ENCODE assay signal across 13 cellular contexts in genomic region chr14:60212503-60213371, GRCh38. TPM values are rescaled to one million over a fixed set of nuclear protein-coding genes. Genes with fewer than 3 reads are reported as not detected.
A peak's percentile ranks its signal among the peaks of the same experiment; 100 is the strongest.
DNase-seq lines count a peak whose midpoint lies in the region; ATAC-seq, FAIRE-seq and TF ChIP-seq lines count a peak whose summit lies in the region.
"Had no signal": no experiment of that assay in that cellular context is flagged by ENCODE, and none has a peak within 500 bp of the region (broad histone marks: within the 10 kb centered on the region; RNA-seq: fewer than 3 reads in every experiment).

No MANE protein-coding gene starts in this region.

- H3K4me3 ChIP-seq in small intestine (ENCODE audit: low read depth in 1 of 2, low read length in 2 of 2), result no peak overlapping the region

- peak; percentile 43 for DNase-seq in GM10266 (ENCODE audit: extremely low spot score)
- peak; percentile 7 for DNase-seq in GM19240 (ENCODE audit: insufficient read length, low spot score)
- DNase-seq in NK-92 treated with Interleukin-12 subunit alpha and Interleukin-12 subunit beta, amount 100 ng/mL, for 24 hours (lab: John Stamatoyannopoulos, UW), result no peak
- no peak for DNase-seq in islet precursor cell
- no peak for DNase-seq in effector CD4-positive, alpha-beta T cell
- no peak for DNase-seq in small intestine
- DNase-seq: activated gamma-delta T cell treated with Interleukin-2 at 50 U/mL for 16 hours, foreskin melanocyte, NCI-H1436 treated with DMSO at 0.1 percent for 48 hours had no signal

- peaks cover 3% of the 10 kb centered on the region in 2 donors for H3K4me1 ChIP-seq in small intestine (ENCODE audit: control insufficient read depth in 2 of 2, insufficient read depth in 1 of 2, low read depth in 1 of 2, low read length in 1 of 2)

- FAIRE-seq in small intestine (lab: Jason Lieb, UNC), result no peak
- FAIRE-seq: colon had no signal

- H3K36me3 ChIP-seq in small intestine (ENCODE audit: control insufficient read depth in 2 of 2, insufficient read depth in 2 of 2, low read length in 2 of 2), result no peaks in the 10 kb centered on the region

- no peak for TF ChIP-seq CTCF in GM10266 (IDR thresholded peaks at IDR 0.05; ENCODE audit: control insufficient read depth, insufficient read depth, low read depth, missing control alignments)

- WGBS in small intestine, 3 donors, result 83 to 94% (median 84%) methylated on average over 5 of the region's 5 CpGs

- ATAC-seq in HG02642 (IDR thresholded peaks at IDR 0.05; ENCODE audit: poor library complexity, unreplicated experiment) (peak; percentile 91), HG03439 (IDR thresholded peaks at IDR 0.05; ENCODE audit: unreplicated experiment) (peak; percentile 91)
- ATAC-seq: Panc1 had no signal

- H3K9me3 ChIP-seq in small intestine (ENCODE audit: control insufficient read depth, low read depth), result no peaks in the 10 kb centered on the region

- H3K27ac ChIP-seq in small intestine (ENCODE audit: low read depth in 1 of 2, low read length in 1 of 2), result no peak overlapping the region

- no peaks in the 10 kb centered on the region for H3K27me3 ChIP-seq in small intestine (ENCODE audit: control insufficient read depth in 2 of 2, insufficient read depth in 2 of 2, low read length in 2 of 2)

RNA-seq across cellular contexts. Expression of gene PPM1A, which starts 36.3 kb away (rescaled TPM):
- 100 to 1,000 TPM in 1 of 3 donors, 10 to 100 TPM in 2; 27.6 to 101 (median 80.2) TPM for polyA plus RNA-seq in small intestine

RNA-seq across cellular contexts. Expression of gene DHRS7, which starts 47.5 kb away (rescaled TPM):
- polyA plus RNA-seq in small intestine, result 100 to 1,000 TPM in 1 of 3 donors, 10 to 100 TPM in 2; 78.7 to 165 (median 99.2) TPM

Comparison
In these comparisons a context has a peak if more than half of its experiments do, and no peak if none do; other contexts are left out.
1. DNase-seq: peak in GM10266 (single experiment) and GM19240 (single experiment); none in NK-92 treated with Interleukin-12 subunit alpha and Interleukin-12 subunit beta, amount 100 ng/mL, for 24 hours (single experiment), islet precursor cell (single experiment), effector CD4-positive, alpha-beta T cell (single experiment) and small intestine (single experiment).